1 cellular context compared by ENCODE assay signal in the genomic region with DNA sequence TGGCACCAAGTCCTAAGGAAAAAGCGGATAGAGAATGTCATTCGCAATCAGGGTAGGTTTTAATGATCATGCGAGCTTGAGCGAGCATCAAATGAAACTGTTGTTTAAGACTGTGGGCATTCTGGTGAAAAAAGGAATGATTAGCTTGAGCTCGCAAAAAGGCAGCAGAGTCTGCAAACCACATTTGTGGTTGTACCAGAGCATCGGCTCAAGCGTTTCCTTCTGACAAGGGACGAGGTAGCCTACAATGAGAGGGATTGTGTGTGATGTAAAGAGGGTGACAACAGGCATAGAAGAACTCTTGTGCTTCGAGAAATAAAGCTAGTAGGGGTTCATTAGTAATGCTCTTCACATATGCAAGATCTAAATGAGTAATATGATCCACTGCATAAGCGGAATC.
TF ChIP-seq lines count a peak whose summit lies in the region.

No MANE protein-coding gene starts in this region.

TF ChIP-seq in WTC11, 78 proteins besides CTCF, POLR2A, EP300 and RAD21:
- no peak for TF ChIP-seq SOX15 (CRISPR knock-in tag; IDR thresholded peaks at IDR 0.05)
- TF ChIP-seq ETV6 (CRISPR knock-in tag; IDR thresholded peaks at IDR 0.05): no peak
- TF ChIP-seq OVOL2 (CRISPR knock-in tag; IDR thresholded peaks at IDR 0.05; ENCODE audit: borderline replicate concordance): no peak
- TF ChIP-seq NR2C2 (CRISPR knock-in tag; IDR thresholded peaks at IDR 0.05): no peak
- TF ChIP-seq, protein P1, sequence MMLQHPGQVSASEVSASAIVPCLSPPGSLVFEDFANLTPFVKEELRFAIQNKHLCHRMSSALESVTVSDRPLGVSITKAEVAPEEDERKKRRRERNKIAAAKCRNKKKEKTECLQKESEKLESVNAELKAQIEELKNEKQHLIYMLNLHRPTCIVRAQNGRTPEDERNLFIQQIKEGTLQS (CRISPR knock-in tag; conservative IDR thresholded peaks at IDR 0.05): no peak
- TF ChIP-seq CBFB (CRISPR knock-in tag; IDR thresholded peaks at IDR 0.05; ENCODE audit: low read depth): no peak
- TF ChIP-seq TCF7 (CRISPR knock-in tag; IDR thresholded peaks at IDR 0.05; ENCODE audit: low read depth): no peak
- TF ChIP-seq TEAD4 (CRISPR knock-in tag; IDR thresholded peaks at IDR 0.05): no peak
- TF ChIP-seq NR1H2 (CRISPR knock-in tag; IDR thresholded peaks at IDR 0.05): no peak
- TF ChIP-seq, protein P2, sequence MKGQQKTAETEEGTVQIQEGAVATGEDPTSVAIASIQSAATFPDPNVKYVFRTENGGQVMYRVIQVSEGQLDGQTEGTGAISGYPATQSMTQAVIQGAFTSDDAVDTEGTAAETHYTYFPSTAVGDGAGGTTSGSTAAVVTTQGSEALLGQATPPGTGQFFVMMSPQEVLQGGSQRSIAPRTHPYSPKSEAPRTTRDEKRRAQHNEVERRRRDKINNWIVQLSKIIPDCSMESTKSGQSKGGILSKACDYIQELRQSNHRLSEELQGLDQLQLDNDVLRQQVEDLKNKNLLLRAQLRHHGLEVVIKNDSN (CRISPR knock-in tag; IDR thresholded peaks at IDR 0.05): no peak
- TF ChIP-seq, protein P3, sequence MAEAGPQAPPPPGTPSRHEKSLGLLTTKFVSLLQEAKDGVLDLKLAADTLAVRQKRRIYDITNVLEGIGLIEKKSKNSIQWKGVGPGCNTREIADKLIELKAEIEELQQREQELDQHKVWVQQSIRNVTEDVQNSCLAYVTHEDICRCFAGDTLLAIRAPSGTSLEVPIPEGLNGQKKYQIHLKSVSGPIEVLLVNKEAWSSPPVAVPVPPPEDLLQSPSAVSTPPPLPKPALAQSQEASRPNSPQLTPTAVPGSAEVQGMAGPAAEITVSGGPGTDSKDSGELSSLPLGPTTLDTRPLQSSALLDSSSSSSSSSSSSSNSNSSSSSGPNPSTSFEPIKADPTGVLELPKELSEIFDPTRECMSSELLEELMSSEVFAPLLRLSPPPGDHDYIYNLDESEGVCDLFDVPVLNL (CRISPR knock-in tag; IDR thresholded peaks at IDR 0.05; ENCODE audit: borderline replicate concordance, low read depth): no peak
- TF ChIP-seq, protein P4, sequence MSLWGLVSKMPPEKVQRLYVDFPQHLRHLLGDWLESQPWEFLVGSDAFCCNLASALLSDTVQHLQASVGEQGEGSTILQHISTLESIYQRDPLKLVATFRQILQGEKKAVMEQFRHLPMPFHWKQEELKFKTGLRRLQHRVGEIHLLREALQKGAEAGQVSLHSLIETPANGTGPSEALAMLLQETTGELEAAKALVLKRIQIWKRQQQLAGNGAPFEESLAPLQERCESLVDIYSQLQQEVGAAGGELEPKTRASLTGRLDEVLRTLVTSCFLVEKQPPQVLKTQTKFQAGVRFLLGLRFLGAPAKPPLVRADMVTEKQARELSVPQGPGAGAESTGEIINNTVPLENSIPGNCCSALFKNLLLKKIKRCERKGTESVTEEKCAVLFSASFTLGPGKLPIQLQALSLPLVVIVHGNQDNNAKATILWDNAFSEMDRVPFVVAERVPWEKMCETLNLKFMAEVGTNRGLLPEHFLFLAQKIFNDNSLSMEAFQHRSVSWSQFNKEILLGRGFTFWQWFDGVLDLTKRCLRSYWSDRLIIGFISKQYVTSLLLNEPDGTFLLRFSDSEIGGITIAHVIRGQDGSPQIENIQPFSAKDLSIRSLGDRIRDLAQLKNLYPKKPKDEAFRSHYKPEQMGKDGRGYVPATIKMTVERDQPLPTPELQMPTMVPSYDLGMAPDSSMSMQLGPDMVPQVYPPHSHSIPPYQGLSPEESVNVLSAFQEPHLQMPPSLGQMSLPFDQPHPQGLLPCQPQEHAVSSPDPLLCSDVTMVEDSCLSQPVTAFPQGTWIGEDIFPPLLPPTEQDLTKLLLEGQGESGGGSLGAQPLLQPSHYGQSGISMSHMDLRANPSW (CRISPR knock-in tag; conservative IDR thresholded peaks at IDR 0.05; ENCODE audit: low read depth): no peak
- TF ChIP-seq, protein P5, sequence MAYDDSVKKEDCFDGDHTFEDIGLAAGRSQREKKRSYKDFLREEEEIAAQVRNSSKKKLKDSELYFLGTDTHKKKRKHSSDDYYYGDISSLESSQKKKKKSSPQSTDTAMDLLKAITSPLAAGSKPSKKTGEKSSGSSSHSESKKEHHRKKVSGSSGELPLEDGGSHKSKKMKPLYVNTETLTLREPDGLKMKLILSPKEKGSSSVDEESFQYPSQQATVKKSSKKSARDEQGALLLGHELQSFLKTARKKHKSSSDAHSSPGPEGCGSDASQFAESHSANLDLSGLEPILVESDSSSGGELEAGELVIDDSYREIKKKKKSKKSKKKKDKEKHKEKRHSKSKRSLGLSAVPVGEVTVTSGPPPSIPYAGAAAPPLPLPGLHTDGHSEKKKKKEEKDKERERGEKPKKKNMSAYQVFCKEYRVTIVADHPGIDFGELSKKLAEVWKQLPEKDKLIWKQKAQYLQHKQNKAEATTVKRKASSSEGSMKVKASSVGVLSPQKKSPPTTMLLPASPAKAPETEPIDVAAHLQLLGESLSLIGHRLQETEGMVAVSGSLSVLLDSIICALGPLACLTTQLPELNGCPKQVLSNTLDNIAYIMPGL (CRISPR knock-in tag; IDR thresholded peaks at IDR 0.05): no peak
- TF ChIP-seq GABPB1 (CRISPR knock-in tag; IDR thresholded peaks at IDR 0.05): no peak
- TF ChIP-seq, protein P6, sequence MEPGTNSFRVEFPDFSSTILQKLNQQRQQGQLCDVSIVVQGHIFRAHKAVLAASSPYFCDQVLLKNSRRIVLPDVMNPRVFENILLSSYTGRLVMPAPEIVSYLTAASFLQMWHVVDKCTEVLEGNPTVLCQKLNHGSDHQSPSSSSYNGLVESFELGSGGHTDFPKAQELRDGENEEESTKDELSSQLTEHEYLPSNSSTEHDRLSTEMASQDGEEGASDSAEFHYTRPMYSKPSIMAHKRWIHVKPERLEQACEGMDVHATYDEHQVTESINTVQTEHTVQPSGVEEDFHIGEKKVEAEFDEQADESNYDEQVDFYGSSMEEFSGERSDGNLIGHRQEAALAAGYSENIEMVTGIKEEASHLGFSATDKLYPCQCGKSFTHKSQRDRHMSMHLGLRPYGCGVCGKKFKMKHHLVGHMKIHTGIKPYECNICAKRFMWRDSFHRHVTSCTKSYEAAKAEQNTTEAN (CRISPR knock-in tag; IDR thresholded peaks at IDR 0.05): no peak
- TF ChIP-seq TP53 (CRISPR knock-in tag; IDR thresholded peaks at IDR 0.05): no peak
- no peak for TF ChIP-seq FOXJ3 (CRISPR knock-in tag; IDR thresholded peaks at IDR 0.05; ENCODE audit: borderline replicate concordance)
- TF ChIP-seq, protein P7, sequence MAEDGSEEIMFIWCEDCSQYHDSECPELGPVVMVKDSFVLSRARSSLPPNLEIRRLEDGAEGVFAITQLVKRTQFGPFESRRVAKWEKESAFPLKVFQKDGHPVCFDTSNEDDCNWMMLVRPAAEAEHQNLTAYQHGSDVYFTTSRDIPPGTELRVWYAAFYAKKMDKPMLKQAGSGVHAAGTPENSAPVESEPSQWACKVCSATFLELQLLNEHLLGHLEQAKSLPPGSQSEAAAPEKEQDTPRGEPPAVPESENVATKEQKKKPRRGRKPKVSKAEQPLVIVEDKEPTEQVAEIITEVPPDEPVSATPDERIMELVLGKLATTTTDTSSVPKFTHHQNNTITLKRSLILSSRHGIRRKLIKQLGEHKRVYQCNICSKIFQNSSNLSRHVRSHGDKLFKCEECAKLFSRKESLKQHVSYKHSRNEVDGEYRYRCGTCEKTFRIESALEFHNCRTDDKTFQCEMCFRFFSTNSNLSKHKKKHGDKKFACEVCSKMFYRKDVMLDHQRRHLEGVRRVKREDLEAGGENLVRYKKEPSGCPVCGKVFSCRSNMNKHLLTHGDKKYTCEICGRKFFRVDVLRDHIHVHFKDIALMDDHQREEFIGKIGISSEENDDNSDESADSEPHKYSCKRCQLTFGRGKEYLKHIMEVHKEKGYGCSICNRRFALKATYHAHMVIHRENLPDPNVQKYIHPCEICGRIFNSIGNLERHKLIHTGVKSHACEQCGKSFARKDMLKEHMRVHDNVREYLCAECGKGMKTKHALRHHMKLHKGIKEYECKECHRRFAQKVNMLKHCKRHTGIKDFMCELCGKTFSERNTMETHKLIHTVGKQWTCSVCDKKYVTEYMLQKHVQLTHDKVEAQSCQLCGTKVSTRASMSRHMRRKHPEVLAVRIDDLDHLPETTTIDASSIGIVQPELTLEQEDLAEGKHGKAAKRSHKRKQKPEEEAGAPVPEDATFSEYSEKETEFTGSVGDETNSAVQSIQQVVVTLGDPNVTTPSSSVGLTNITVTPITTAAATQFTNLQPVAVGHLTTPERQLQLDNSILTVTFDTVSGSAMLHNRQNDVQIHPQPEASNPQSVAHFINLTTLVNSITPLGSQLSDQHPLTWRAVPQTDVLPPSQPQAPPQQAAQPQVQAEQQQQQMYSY (CRISPR knock-in tag; IDR thresholded peaks at IDR 0.05): no peak
